In genomic region chr5:173627860-173628392, GRCh38 we compare ENCODE assay signal across 21 cellular contexts. TPM values are rescaled to one million over a fixed set of nuclear protein-coding genes. Genes with fewer than 3 reads are reported as not detected.
DNase-seq lines count a peak whose midpoint lies in the region; ATAC-seq, FAIRE-seq and TF ChIP-seq lines count a peak whose summit lies in the region.
"Had no signal": no experiment of that assay in that cellular context is flagged by ENCODE, and none has a peak within 500 bp of the region (broad histone marks: within the 10 kb centered on the region; RNA-seq: fewer than 3 reads in every experiment).

No MANE protein-coding gene starts in this region.

- no peaks in the 10 kb centered on the region for H3K27me3 Mint-ChIP-seq in endothelial cell (ENCODE audit: unreplicated experiment)

- no peak overlapping the region for H3K27ac ChIP-seq in K562 (ENCODE audit: extremely low read depth, low read depth, low read length)
- H3K27ac ChIP-seq in mammary epithelial cell (ENCODE audit: insufficient read depth, low read depth, low read length): no peak overlapping the region
- H3K27ac ChIP-seq in MM.1S (ENCODE audit: low read length): no peak overlapping the region
- H3K27ac ChIP-seq: colonic mucosa, right atrium auricular region, upper lobe of left lung had no signal

- dilution Hi-C loops in mammary epithelial cell (cut with HindIII; ENCODE audit: low sequenced_read_pairs): no loop called here

- ATAC-seq in K562: no peak
- ATAC-seq: PC-3 had no signal

- no peak for TF ChIP-seq CTCF in K562 (IDR thresholded peaks at IDR 0.05 in 2 of 3, conservative IDR thresholded peaks at IDR 0.05 in 1 of 3; ENCODE audit: insufficient read depth in 2 of 3, low read depth in 1 of 3, low read length in 3 of 3)
- no peak for TF ChIP-seq CTCF in mammary epithelial cell (conservative IDR thresholded peaks at IDR 0.05 in 1 of 2, IDR thresholded peaks at IDR 0.05 in 1 of 2; ENCODE audit: extremely low read depth in 1 of 2, insufficient read depth in 1 of 2, low read depth in 1 of 2, low read length in 2 of 2)
- TF ChIP-seq CTCF in endothelial cell (IDR thresholded peaks at IDR 0.05; ENCODE audit: unreplicated experiment): no peak
- TF ChIP-seq CTCF in MM.1S (IDR thresholded peaks at IDR 0.05; ENCODE audit: low read length): no peak

- TF ChIP-seq RAD21 in K562 (CRISPR knock-in tag; conservative IDR thresholded peaks at IDR 0.05 in 1 of 2, IDR thresholded peaks at IDR 0.05 in 1 of 2): no peak

- H3K9me1 ChIP-seq in K562 (ENCODE audit: control insufficient read depth, insufficient read depth, low read length): no peaks in the 10 kb centered on the region

- no peak overlapping the region for H2AFZ ChIP-seq in K562 (ENCODE audit: low read depth, low read length)
- no peak overlapping the region for H2AFZ ChIP-seq in mammary epithelial cell (ENCODE audit: low read depth, low read length)
- no peak overlapping the region for H2AFZ ChIP-seq in MM.1S (ENCODE audit: low read length)

- no peaks in the 10 kb centered on the region for H3K36me3 Mint-ChIP-seq in endothelial cell (ENCODE audit: low read depth, unreplicated experiment)

- POLR2A ChIA-PET in K562 (lab: Yijun Ruan, JAX): interaction anchor here (0.6 to 1.1 kb wide), 3 partner anchors 115 to 1361 kb away, joined by 3 read pairs; no protein-coding TSS in a partner anchor

- in situ Hi-C loops in K562 (cut with MboI) (no loop called here), mammary epithelial cell (cut with MboI; ENCODE audit: low sequenced_read_pairs in 2 of 2) (loop anchor here in 1 of 2 donors (10.0 kb wide), 1 partner anchor 687 kb away; no protein-coding TSS in a partner anchor)

- no peaks in the 10 kb centered on the region for H3K27me3 ChIP-seq in K562 (ENCODE audit: control insufficient read depth in 2 of 2, insufficient read depth in 2 of 2, low read length in 2 of 2)
- no peaks in the 10 kb centered on the region for H3K27me3 ChIP-seq in mammary epithelial cell (ENCODE audit: insufficient read depth, low read length)
- no peaks in the 10 kb centered on the region for H3K27me3 ChIP-seq in MM.1S (replicated peaks; ENCODE audit: insufficient read depth, low read length)
- H3K27me3 ChIP-seq: colonic mucosa, right atrium auricular region, upper lobe of left lung had no signal

- H3F3A ChIP-seq in MM.1S (ENCODE audit: insufficient read depth, low read length): no peaks in the 10 kb centered on the region

- H3K4me1 ChIP-seq in K562 (replicated peaks in 1 of 2; ENCODE audit: control insufficient read depth in 2 of 2, insufficient read depth in 2 of 2, low read length in 2 of 2) (peaks cover 0 to 19% of the 10 kb centered on the region in 2 experiments; a peak in 4 of 5 replicates), mammary epithelial cell (ENCODE audit: insufficient read depth, low read length) (no peaks in the 10 kb centered on the region), MM.1S (ENCODE audit: low read length) (peaks cover 4% of the 10 kb centered on the region; the same call in 1 of the 2 replicates)
- H3K4me1 ChIP-seq: colonic mucosa, upper lobe of left lung had no signal

- H3K9ac ChIP-seq in K562 (ENCODE audit: insufficient read depth in 1 of 2, low read depth in 2 of 2, low read length in 2 of 2) (no peak overlapping the region), mammary epithelial cell (ENCODE audit: insufficient read depth, low read length) (no peak overlapping the region), MM.1S (ENCODE audit: low read length) (no peak overlapping the region)
- H3K9ac ChIP-seq: SK-N-SH had no signal

- no peak overlapping the region for H3K27ac Mint-ChIP-seq in endothelial cell (ENCODE audit: unreplicated experiment)
- H3K27ac Mint-ChIP-seq: activated CD4-positive, alpha-beta memory T cell treated with anti-CD3 and anti-CD28 coated beads, Interleukin-2, amount 10 ng/mL, durations not matched to agents 7 days and 5 days had no signal

- TF ChIP-seq EP300 in K562 (IDR thresholded peaks at IDR 0.05; ENCODE audit: low read length): no peak

- no peak overlapping the region for H3K4me3 Mint-ChIP-seq in endothelial cell (ENCODE audit: unreplicated experiment)
- H3K4me3 Mint-ChIP-seq: activated CD4-positive, alpha-beta memory T cell treated with anti-CD3 and anti-CD28 coated beads, Interleukin-2, amount 10 ng/mL, durations not matched to agents 7 days and 5 days had no signal

- no peak for FAIRE-seq in K562 (lab: Jason Lieb, UNC)
- FAIRE-seq: frontal cortex, keratinocyte, TTC549 had no signal

- H3K9me3 ChIP-seq in K562 (replicated peaks; ENCODE audit: control insufficient read depth, insufficient read depth, low read depth, low read length): no peaks in the 10 kb centered on the region
- no peaks in the 10 kb centered on the region for H3K9me3 ChIP-seq in mammary epithelial cell (replicated peaks; ENCODE audit: insufficient read depth, low read length)
- no peaks in the 10 kb centered on the region for H3K9me3 ChIP-seq in MM.1S (replicated peaks; ENCODE audit: insufficient read depth, low read length)
- H3K9me3 ChIP-seq: colonic mucosa, right atrium auricular region, SK-N-SH, upper lobe of left lung had no signal

- no peaks in the 10 kb centered on the region for H3K9me3 Mint-ChIP-seq in endothelial cell (ENCODE audit: unreplicated experiment)
- H3K9me3 Mint-ChIP-seq: activated CD4-positive, alpha-beta memory T cell treated with anti-CD3 and anti-CD28 coated beads, Interleukin-2, amount 10 ng/mL, durations not matched to agents 7 days and 5 days had no signal

- no peaks in the 10 kb centered on the region for H3K9me2 ChIP-seq in MM.1S (replicated peaks; ENCODE audit: insufficient read depth, low read length)
- H3K9me2 ChIP-seq: SK-N-SH had no signal

- TF ChIP-seq POLR2A in K562 (conservative IDR thresholded peaks at IDR 0.05): no peak

- H3K79me2 ChIP-seq in K562 (ENCODE audit: control insufficient read depth, insufficient read depth, low read length): no peaks in the 10 kb centered on the region
- H3K79me2 ChIP-seq in mammary epithelial cell (ENCODE audit: insufficient read depth, low read length): no peaks in the 10 kb centered on the region
- no peaks in the 10 kb centered on the region for H3K79me2 ChIP-seq in MM.1S (ENCODE audit: low read length)

- DNase-seq in Ammon's horn (ENCODE audit: low spot score): peak; percentile 85
- DNase-seq in K562 (ENCODE audit: extremely low read depth in 1 of 4, low spot score in 3 of 4): no peak
- peak; percentile 73 for DNase-seq in inferior parietal cortex (ENCODE audit: extremely low spot score)
- DNase-seq in nucleus accumbens (lab: John Stamatoyannopoulos, UW): peak in 50 of 56 donors; percentile 15 to 90 (median 65)
- no peak for DNase-seq in mammary epithelial cell
- DNase-seq in endothelial cell (ENCODE audit: low spot score): no peak
- no peak for DNase-seq in activated CD4-positive, alpha-beta T cell treated with anti-CD3 and anti-CD28 coated beads, Interleukin-2, amount 50 U/mL, for 4 hours
- no peak for DNase-seq in MM.1S
- DNase-seq: 8988T; activated CD4-positive, alpha-beta memory T cell treated with anti-CD3 and anti-CD28 coated beads, Interleukin-2, amount 10 ng/mL, durations not matched to agents 7 days and 5 days; colonic mucosa; NCI-H187 treated with DMSO at 0.1 percent for 48 hours; NCI-H526 treated with DMSO at 0.1 percent for 48 hours; PC-3; SK-N-SH; stimulated activated CD4-positive, alpha-beta T cell treated with anti-CD3 and anti-CD28 coated beads, Interleukin-2, amount 100 ng/mL, for 48 hours; upper lobe of left lung had no signal

- CTCF ChIA-PET in K562 (lab: Yijun Ruan, JAX; ENCODE audit: low intra/inter-chr PET ratio): no interaction called here
- CTCF ChIA-PET in mammary epithelial cell (lab: Charles Lee; ENCODE audit: low non-redundant PET): no interaction called here

- H3K36me3 ChIP-seq in K562 (ENCODE audit: control insufficient read depth, insufficient read depth, low read length): no peaks in the 10 kb centered on the region
- H3K36me3 ChIP-seq in mammary epithelial cell (ENCODE audit: insufficient read depth, low read length): no peaks in the 10 kb centered on the region
- H3K36me3 ChIP-seq in MM.1S (replicated peaks; ENCODE audit: insufficient read depth, low read length): no peaks in the 10 kb centered on the region
- H3K36me3 ChIP-seq: colonic mucosa, right atrium auricular region, upper lobe of left lung had no signal

- peaks cover 24% of the 10 kb centered on the region for H3K4me1 Mint-ChIP-seq in endothelial cell (ENCODE audit: unreplicated experiment)

- H4K20me1 ChIP-seq in K562 (replicated peaks; ENCODE audit: control insufficient read depth, insufficient read depth, low read length) (no peaks in the 10 kb centered on the region), mammary epithelial cell (ENCODE audit: insufficient read depth, low read length) (no peaks in the 10 kb centered on the region), MM.1S (ENCODE audit: insufficient read depth, low read length) (no peaks in the 10 kb centered on the region)

- no peak overlapping the region for H3K4me3 ChIP-seq in K562
- no peak overlapping the region for H3K4me3 ChIP-seq in mammary epithelial cell (replicated peaks in 1 of 3; ENCODE audit: insufficient read depth in 1 of 3, low read depth in 2 of 3, low read length in 3 of 3)
- H3K4me3 ChIP-seq in MM.1S (ENCODE audit: low read length): no peak overlapping the region
- H3K4me3 ChIP-seq: colonic mucosa, right atrium auricular region, upper lobe of left lung had no signal

- intact Hi-C loops in K562 (cut with micrococcal nuclease): loop anchor here (5.0 to 10.0 kb wide), 2 partner anchors 137 to 209 kb away; no protein-coding TSS in a partner anchor
- intact Hi-C loops in mammary epithelial cell (cut with micrococcal nuclease): no loop called here

- no peak overlapping the region for H3K4me2 ChIP-seq in K562 (ENCODE audit: insufficient read depth, low read length)
- H3K4me2 ChIP-seq in mammary epithelial cell (ENCODE audit: insufficient read depth, low read depth, low read length): no peak overlapping the region
- no peak overlapping the region for H3K4me2 ChIP-seq in MM.1S (ENCODE audit: low read depth, low read length)
- H3K4me2 ChIP-seq: SK-N-SH had no signal

- BruUV-seq in K562 (replicated peaks; lab: Mats Ljungman, UMichigan): no TSS peak
- no TSS peak for BruUV-seq in mammary epithelial cell (replicated peaks; lab: Mats Ljungman, UMichigan)

- WGBS in K562 (ENCODE audit: insufficient coverage, low coverage, missing lambda C conversion rate): 49% methylated on average over 11 of the region's 11 CpGs
- 9% methylated on average over 11 of the region's 11 CpGs for WGBS in mammary epithelial cell (ENCODE audit: low coverage, missing lambda C conversion rate)

RNA-seq across cellular contexts. Expression of gene BOD1, which starts 11.5 kb away (rescaled TPM):
- 16.7 and 29.4 TPM in 2 replicates for total RNA-seq in K562 (2011; cell fraction: chromatin; rRNA removed; ENCODE audit: low replicate concordance)
- total RNA-seq in K562 (2011; cell fraction: nucleolus; rRNA removed): 12.8 and 14.3 TPM in 2 replicates
- total RNA-seq in K562 (2011; cell fraction: nucleoplasm; rRNA removed): 20.2 and 24.8 TPM in 2 replicates
- total RNA-seq in K562 (2014; rRNA removed) (19.3 and 20.3 TPM in 2 replicates), K562 (2014; rRNA removed; fragmentation: Illumina TruSeq; extraction: Trizol) (20.2 and 22.6 TPM in 2 replicates), K562 (2015; rRNA removed; fragmentation: Illumina TruSeq; extraction: Trizol) (31.1 and 31.5 TPM in 2 replicates), K562 (2021) (17.9 and 22.0 TPM in 2 replicates), mammary epithelial cell (10 to 100 TPM; 50.5 to 57.3 TPM), endothelial cell (ENCODE audit: unreplicated experiment) (76.7 TPM)
- polyA plus RNA-seq in K562 (2011; rRNA removed) (31.6 and 35.6 TPM in 2 replicates), K562 (2014; fragmentation: Illumina TruSeq; extraction: Trizol) (22.0 and 24.6 TPM in 2 replicates), K562 (2014; fragmentation: Nextera tagmentation; extraction: Ambion mirVana) (10 to 100 TPM; 10.1 to 10.8 TPM), K562 (2014; rRNA removed) (23.8 and 26.7 TPM in 2 replicates), mammary epithelial cell (41.4 TPM)
- polyA plus RNA-seq in K562 (2011; cell fraction: cytosol; rRNA removed): 12.4 and 22.2 TPM in 2 replicates
- 56.7 and 79.6 TPM in 2 replicates for polyA plus RNA-seq in K562 (2011; cell fraction: nucleus; rRNA removed)
- 18.4 and 19.0 TPM in 2 replicates for polyA plus RNA-seq in K562 (2012)
- polyA minus RNA-seq in K562 (2011; rRNA and poly(A)+ RNA removed): 29.3 and 39.7 TPM in 2 replicates
- 8.3 and 10.8 TPM in 2 replicates for polyA minus RNA-seq in K562 (2011; cell fraction: cytosol; rRNA and poly(A)+ RNA removed)
- polyA minus RNA-seq in K562 (2011; cell fraction: nucleus; rRNA and poly(A)+ RNA removed): 14.5 and 37.8 TPM in 2 replicates
- polyA minus RNA-seq in mammary epithelial cell: 61.8 TPM

Comparison
In these comparisons a context has a peak if more than half of its experiments do, and no peak if none do; other contexts are left out.
1. DNase-seq: peak in Ammon's horn (single experiment), inferior parietal cortex (single experiment) and nucleus accumbens (50 of 56); none in K562 (0 of 4), mammary epithelial cell (single experiment), endothelial cell (single experiment), activated CD4-positive, alpha-beta T cell treated with anti-CD3 and anti-CD28 coated beads, Interleukin-2, amount 50 U/mL, for 4 hours (0 of 2) and MM.1S (single experiment).